ENCODE assay signal across 29 cellular contexts in genomic region chr21:28221984-28222383, GRCh38.
"Had no signal": no experiment of that assay in that cellular context is flagged by ENCODE, and none has a peak within 500 bp of the region (broad histone marks: within the 10 kb centered on the region; RNA-seq: fewer than 3 reads in every experiment).

No MANE protein-coding gene starts in this region.

- H3K4me3 ChIP-seq: PC-9, SJSA1 had no signal

- H3K9me3 ChIP-seq: SJSA1, SK-N-SH had no signal

- H3K4me2 ChIP-seq: KMS-11, PC-9, SK-N-SH had no signal

- DNase-seq: Karpas-422, MM.1S, MV-4-11, NCI-H1092, NCI-H1105, NCI-H1417 treated with DMSO at 0.1 percent for 48 hours, NCI-H1436 treated with DMSO at 0.1 percent for 48 hours, NCI-H1694 treated with DMSO at 0.1 percent for 48 hours, NCI-H187 treated with DMSO at 0.1 percent for 48 hours, NCI-H2029, NCI-H2081, NCI-H2171, NCI-H226, NCI-H446 treated with DMSO at 0.1 percent for 48 hours, NCI-H510A, NCI-H524, NCI-H526, NCI-H69, NCI-H748 treated with DMSO at 0.1 percent for 48 hours, NCI-H82, PC-9, Right ventricle myocardium superior, RPMI8226, SHP77 treated with DMSO at 0.1 percent for 48 hours, SK-N-SH, SW 1271 had no signal

- H2AFZ ChIP-seq: PC-9 had no signal

- H3K36me3 ChIP-seq: SJSA1 had no signal

- H3K4me1 ChIP-seq: SJSA1 had no signal

- H3K27me3 ChIP-seq: SJSA1 had no signal

- ATAC-seq: Panc1 had no signal

- H3K27ac ChIP-seq: KMS-11, PC-9, SJSA1 had no signal

- H3K9ac ChIP-seq: KMS-11, SK-N-SH had no signal
